18 cellular contexts compared by ENCODE assay signal in genomic region chr16:57345021-57345420, GRCh38. TPM values are rescaled to one million over a fixed set of nuclear protein-coding genes. Genes with fewer than 3 reads are reported as not detected.
DNase-seq lines count a peak whose midpoint lies in the region; ATAC-seq and TF ChIP-seq lines count a peak whose summit lies in the region.
"Had no signal": no experiment of that assay in that cellular context is flagged by ENCODE, and none has a peak within 500 bp of the region (broad histone marks: within the 10 kb centered on the region; RNA-seq: fewer than 3 reads in every experiment).

No MANE protein-coding gene starts in this region.

- no peak overlapping the region for H3K4me3 ChIP-seq in HEK293 (ENCODE audit: low read depth, low read length)
- H3K4me3 ChIP-seq: A549; BLaER1 treated with 17β-estradiol and CSF1 and Interleukin-3, amounts not matched to agents 10 nM and 100 nM had no signal

- no peaks in the 10 kb centered on the region for H3K36me3 ChIP-seq in HEK293 (ENCODE audit: control insufficient read depth in 2 of 2, insufficient read depth in 1 of 2, low read length in 2 of 2)
- H3K36me3 ChIP-seq: BLaER1 treated with 17β-estradiol and CSF1 and Interleukin-3, amounts not matched to agents 10 nM and 100 nM had no signal

- DNase-seq in activated CD8-positive, alpha-beta memory T cell treated with anti-CD3 and anti-CD28 coated beads for 24 hours: peak; percentile 9
- DNase-seq in activated CD8-positive, alpha-beta memory T cell treated with anti-CD3 and anti-CD28 coated beads, Interleukin-2, amount 50 U/mL, for 4 hours: no peak
- DNase-seq in epithelial cell of prostate (ENCODE audit: low read depth, low spot score): no peak
- DNase-seq in Right ventricle myocardium inferior (ENCODE audit: missing footprints): no peak
- DNase-seq in superior temporal gyrus (ENCODE audit: extremely low spot score): no peak
- DNase-seq: AML-193; Calu3; CD8-positive, alpha-beta T cell; DMS79 treated with DMSO at 0.1 percent for 48 hours; GF-D8; GOT3; H7 had no signal

- H3K27me3 Mint-ChIP-seq in stimulated activated memory B cell treated with anti-CD40 and anti-IgM and Interleukin-4, amounts not matched to agents 10 μg/mL and 1 μg/mL and 100 μg/mL, for 72 hours: no peaks in the 10 kb centered on the region

- H3K4me3 Mint-ChIP-seq in stimulated activated memory B cell treated with anti-CD40 and anti-IgM and Interleukin-4, amounts not matched to agents 10 μg/mL and 1 μg/mL and 100 μg/mL, for 72 hours: no peak overlapping the region
- H3K4me3 Mint-ChIP-seq: CD8-positive, alpha-beta T cell had no signal

- peaks cover 7% of the 10 kb centered on the region for H3K36me3 Mint-ChIP-seq in stimulated activated memory B cell treated with anti-CD40 and anti-IgM and Interleukin-4, amounts not matched to agents 10 μg/mL and 1 μg/mL and 100 μg/mL, for 72 hours
- H3K36me3 Mint-ChIP-seq: CD8-positive, alpha-beta T cell had no signal

- H3K9me3 ChIP-seq in HEK293 (ENCODE audit: control insufficient read depth, insufficient read depth, low read depth, low read length): no peaks in the 10 kb centered on the region

- H3K27ac ChIP-seq in HEK293 (ENCODE audit: extremely low read depth, low read depth, low read length) (no peak overlapping the region), epithelial cell of prostate (peak overlapping the region; percentile 21)
- H3K27ac ChIP-seq: 22Rv1; A549; BLaER1 treated with 17β-estradiol and CSF1 and Interleukin-3, amounts not matched to agents 10 nM and 100 nM had no signal

- POLR2A ChIA-PET in HEK293 (lab: Yijun Ruan, JAX): no interaction called here

- no peak for ATAC-seq in stimulated activated memory B cell treated with anti-CD40 and anti-IgM and Interleukin-4, amounts not matched to agents 10 μg/mL and 1 μg/mL and 100 μg/mL, for 72 hours
- no peak for ATAC-seq in Right ventricle myocardium inferior
- ATAC-seq: A549; CD8-positive, alpha-beta T cell; HCT116 had no signal

- TF ChIP-seq CTCF in HEK293 (tag by site-specific recombination; IDR thresholded peaks at IDR 0.05): no peak

- H3K4me1 Mint-ChIP-seq in stimulated activated memory B cell treated with anti-CD40 and anti-IgM and Interleukin-4, amounts not matched to agents 10 μg/mL and 1 μg/mL and 100 μg/mL, for 72 hours: peaks cover 80% of the 10 kb centered on the region

- H3K4me1 ChIP-seq in HEK293 (ENCODE audit: control insufficient read depth, insufficient read depth, low read length): peaks cover 5% of the 10 kb centered on the region

- peak overlapping the region; percentile 43 for H3K27ac Mint-ChIP-seq in stimulated activated memory B cell treated with anti-CD40 and anti-IgM and Interleukin-4, amounts not matched to agents 10 μg/mL and 1 μg/mL and 100 μg/mL, for 72 hours
- H3K27ac Mint-ChIP-seq: CD8-positive, alpha-beta T cell had no signal

- intact Hi-C loops in Right ventricle myocardium inferior (cut with DNase I): no loop called here

- CTCF ChIA-PET in HEK293 (lab: Yijun Ruan, JAX): no interaction called here

- peaks cover 5% of the 10 kb centered on the region for H3K9me3 Mint-ChIP-seq in stimulated activated memory B cell treated with anti-CD40 and anti-IgM and Interleukin-4, amounts not matched to agents 10 μg/mL and 1 μg/mL and 100 μg/mL, for 72 hours
- H3K9me3 Mint-ChIP-seq: CD8-positive, alpha-beta T cell had no signal

TF ChIP-seq in HEK293, 187 proteins besides CTCF, POLR2A, EP300 and RAD21:
- TF ChIP-seq ZNF121 (tag by site-specific recombination; IDR thresholded peaks at IDR 0.05) (0 out of 2 replicates have a peak, but pooled peaks have one; percentile 13), ZNF350 (tag by site-specific recombination; IDR thresholded peaks at IDR 0.05) (no peak), ZFP3 (tag by site-specific recombination; IDR thresholded peaks at IDR 0.05; ENCODE audit: low read depth) (no peak), ZNF707 (tag by site-specific recombination; IDR thresholded peaks at IDR 0.05) (no peak)

RNA-seq across cellular contexts. Expression of gene CCL22, which starts 13.6 kb away (rescaled TPM):
- not detected for total RNA-seq in Right ventricle myocardium inferior
- total RNA-seq: CD8-positive, alpha-beta T cell; H7 had no signal

RNA-seq across cellular contexts. Expression of gene CX3CL1, which starts 27.3 kb away (rescaled TPM):
- total RNA-seq in Right ventricle myocardium inferior: 15.2 TPM
- total RNA-seq: CD8-positive, alpha-beta T cell had no signal

RNA-seq across cellular contexts. Expression of gene CCL17, which starts 59.5 kb away (rescaled TPM):
- not detected for total RNA-seq in Right ventricle myocardium inferior
- total RNA-seq: Calu3; CD8-positive, alpha-beta T cell; H7 had no signal
